13 cellular contexts compared by ENCODE assay signal in genomic region chr19:49556412-49557398, GRCh38. TPM values are rescaled to one million over a fixed set of nuclear protein-coding genes. Genes with fewer than 3 reads are reported as not detected.
DNase-seq lines count a peak whose midpoint lies in the region; ATAC-seq and TF ChIP-seq lines count a peak whose summit lies in the region.
"Had no signal": no experiment of that assay in that cellular context is flagged by ENCODE, and none has a peak within 500 bp of the region (broad histone marks: within the 10 kb centered on the region; RNA-seq: fewer than 3 reads in every experiment).

No MANE protein-coding gene starts in this region.

- H3K9ac ChIP-seq in neural progenitor cell, result no peak overlapping the region

- H4K20me1 ChIP-seq in neural progenitor cell (ENCODE audit: low read depth), result peaks cover 13% of the 10 kb centered on the region

- H3K4me1 ChIP-seq in neural progenitor cell, result peaks cover 8% of the 10 kb centered on the region

- no peaks in the 10 kb centered on the region for H3K27me3 Mint-ChIP-seq in WTC11 (ENCODE audit: low read depth)
- peaks cover 2% of the 10 kb centered on the region for H3K27me3 Mint-ChIP-seq in neural progenitor cell (ENCODE audit: insufficient read depth, low read depth)

- no peak for TF ChIP-seq CTCF in GM10266 (IDR thresholded peaks at IDR 0.05; ENCODE audit: control insufficient read depth, insufficient read depth, low read depth, missing control alignments)
- TF ChIP-seq CTCF in WTC11 (IDR thresholded peaks at IDR 0.05), result no peak
- TF ChIP-seq CTCF in neural progenitor cell (IDR thresholded peaks at IDR 0.05), result no peak

- no peaks in the 10 kb centered on the region for H3K36me3 ChIP-seq in neural progenitor cell

- peak overlapping the region; percentile 64 for H3K4me2 ChIP-seq in neural progenitor cell

- H3K36me3 Mint-ChIP-seq in WTC11 (peaks cover 28% of the 10 kb centered on the region), neural progenitor cell (peaks cover 17% of the 10 kb centered on the region)

- no peak overlapping the region for H2AFZ ChIP-seq in neural progenitor cell (replicated peaks)

- DNase-seq in GM10266 (ENCODE audit: extremely low spot score) (peak; percentile 11), WTC11 (ENCODE audit: low spot score) (peak; percentile 82), neural progenitor cell (ENCODE audit: low spot score) (peak; percentile 18), GDM1 (lab: John Stamatoyannopoulos, UW) (no peak), NCI-H524 (lab: John Stamatoyannopoulos, UW) (no peak)
- peak; percentile 38 for DNase-seq in effector CD4-positive, alpha-beta T cell
- DNase-seq: Calu3, cerebellar nuclear complex had no signal

- peaks cover 24% of the 10 kb centered on the region for H3K4me1 Mint-ChIP-seq in WTC11
- H3K4me1 Mint-ChIP-seq in neural progenitor cell, result peaks cover 11% of the 10 kb centered on the region

- H3K27ac Mint-ChIP-seq in WTC11, result peak overlapping the region; percentile 70; the same call in 1 of the 2 replicates
- no peak overlapping the region for H3K27ac Mint-ChIP-seq in neural progenitor cell

- POLR2A ChIA-PET in WTC11 (lab: Charles Lee), result interaction anchor here (0.7 to 1.8 kb wide), 3 partner anchors 10 to 61 kb away, joined by 4 to 6 read pairs (median 5); partner anchors contain the start of gene RPS11

- no peaks in the 10 kb centered on the region for H3K27me3 ChIP-seq in neural progenitor cell

- CTCF ChIA-PET in WTC11 (lab: Charles Lee), result interaction anchor here (0.6 to 7.6 kb wide), 5 partner anchors 10 to 139 kb away, joined by 3 to 95 read pairs (median 3); no protein-coding TSS in a partner anchor

- H3K9me3 Mint-ChIP-seq in WTC11 (no peaks in the 10 kb centered on the region), neural progenitor cell (no peaks in the 10 kb centered on the region)

- no peaks in the 10 kb centered on the region for H3K79me2 ChIP-seq in neural progenitor cell (ENCODE audit: low read depth)

- H3K4me3 ChIP-seq in neural progenitor cell, result peak overlapping the region; percentile 5

- peak; percentile 67 for ATAC-seq in WTC11
- no peak for ATAC-seq in HG02678 (IDR thresholded peaks at IDR 0.05; ENCODE audit: unreplicated experiment)
- no peak for ATAC-seq in SK-N-SH treated with all-trans-retinoic acid at 6 μM for 48 hours
- ATAC-seq: activated CD4-positive, CD25-positive, alpha-beta regulatory T cell treated with anti-CD3 and anti-CD28 coated beads, Interleukin-2, amount 50 U/mL, for 24 hours had no signal

- no peak overlapping the region for H3K27ac ChIP-seq in neural progenitor cell
- H3K27ac ChIP-seq: HL-60 had no signal

- H3K4me3 Mint-ChIP-seq in WTC11 (peak overlapping the region; percentile 70), neural progenitor cell (no peak overlapping the region)

- H3K9me3 ChIP-seq in neural progenitor cell (ENCODE audit: low read depth), result no peaks in the 10 kb centered on the region

- H3F3A ChIP-seq in neural progenitor cell (ENCODE audit: low read depth), result peaks cover 14% of the 10 kb centered on the region

TF ChIP-seq in WTC11, 78 proteins besides CTCF, POLR2A, EP300 and RAD21 (continues in another document):
- TF ChIP-seq ZNF219 (CRISPR knock-in tag; IDR thresholded peaks at IDR 0.05; ENCODE audit: borderline replicate concordance) (no peak), MXD4 (CRISPR knock-in tag; IDR thresholded peaks at IDR 0.05; ENCODE audit: borderline replicate concordance) (no peak), E2F4 (CRISPR knock-in tag; IDR thresholded peaks at IDR 0.05; ENCODE audit: borderline replicate concordance, low read depth) (no peak), SMAD3 (CRISPR knock-in tag; IDR thresholded peaks at IDR 0.05; ENCODE audit: borderline replicate concordance) (peak; percentile 30; the same call in 1 of the 2 replicates), ZNF138 (CRISPR knock-in tag; conservative IDR thresholded peaks at IDR 0.05) (no peak), RELA (CRISPR knock-in tag; IDR thresholded peaks at IDR 0.05; ENCODE audit: borderline replicate concordance) (no peak), CREM (CRISPR knock-in tag; IDR thresholded peaks at IDR 0.05) (no peak), TEAD1 (CRISPR knock-in tag; IDR thresholded peaks at IDR 0.05) (no peak), GRHL2 (CRISPR knock-in tag; IDR thresholded peaks at IDR 0.05; ENCODE audit: insufficient replicate concordance, severe bottlenecking) (no peak), JAZF1 (CRISPR knock-in tag; IDR thresholded peaks at IDR 0.05) (no peak)
- TF ChIP-seq, protein P1, sequence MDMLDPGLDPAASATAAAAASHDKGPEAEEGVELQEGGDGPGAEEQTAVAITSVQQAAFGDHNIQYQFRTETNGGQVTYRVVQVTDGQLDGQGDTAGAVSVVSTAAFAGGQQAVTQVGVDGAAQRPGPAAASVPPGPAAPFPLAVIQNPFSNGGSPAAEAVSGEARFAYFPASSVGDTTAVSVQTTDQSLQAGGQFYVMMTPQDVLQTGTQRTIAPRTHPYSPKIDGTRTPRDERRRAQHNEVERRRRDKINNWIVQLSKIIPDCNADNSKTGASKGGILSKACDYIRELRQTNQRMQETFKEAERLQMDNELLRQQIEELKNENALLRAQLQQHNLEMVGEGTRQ (CRISPR knock-in tag; IDR thresholded peaks at IDR 0.05), result 0 out of 2 replicates have a peak, but pooled peaks have one; percentile 29
- TF ChIP-seq, protein P2, sequence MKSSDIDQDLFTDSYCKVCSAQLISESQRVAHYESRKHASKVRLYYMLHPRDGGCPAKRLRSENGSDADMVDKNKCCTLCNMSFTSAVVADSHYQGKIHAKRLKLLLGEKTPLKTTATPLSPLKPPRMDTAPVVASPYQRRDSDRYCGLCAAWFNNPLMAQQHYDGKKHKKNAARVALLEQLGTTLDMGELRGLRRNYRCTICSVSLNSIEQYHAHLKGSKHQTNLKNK (CRISPR knock-in tag; IDR thresholded peaks at IDR 0.05), result 0 out of 2 replicates have a peak, but pooled peaks have one; percentile 3

TF ChIP-seq in SK-N-SH treated with all-trans-retinoic acid at 6 μM for 48 hours, 23 proteins besides CTCF, POLR2A, EP300 and RAD21 (continues in another document):
- TF ChIP-seq, protein P3, sequence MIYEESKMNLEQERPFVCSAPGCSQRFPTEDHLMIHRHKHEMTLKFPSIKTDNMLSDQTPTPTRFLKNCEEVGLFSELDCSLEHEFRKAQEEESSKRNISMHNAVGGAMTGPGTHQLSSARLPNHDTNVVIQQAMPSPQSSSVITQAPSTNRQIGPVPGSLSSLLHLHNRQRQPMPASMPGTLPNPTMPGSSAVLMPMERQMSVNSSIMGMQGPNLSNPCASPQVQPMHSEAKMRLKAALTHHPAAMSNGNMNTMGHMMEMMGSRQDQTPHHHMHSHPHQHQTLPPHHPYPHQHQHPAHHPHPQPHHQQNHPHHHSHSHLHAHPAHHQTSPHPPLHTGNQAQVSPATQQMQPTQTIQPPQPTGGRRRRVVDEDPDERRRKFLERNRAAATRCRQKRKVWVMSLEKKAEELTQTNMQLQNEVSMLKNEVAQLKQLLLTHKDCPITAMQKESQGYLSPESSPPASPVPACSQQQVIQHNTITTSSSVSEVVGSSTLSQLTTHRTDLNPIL (CRISPR knock-in tag; IDR thresholded peaks at IDR 0.05; ENCODE audit: low read depth), result no peak
- TF ChIP-seq TSHZ2 (CRISPR knock-in tag; IDR thresholded peaks at IDR 0.05) (no peak), ARNTL (CRISPR knock-in tag; IDR thresholded peaks at IDR 0.05; ENCODE audit: borderline replicate concordance, low read depth) (no peak), BACH2 (CRISPR knock-in tag; IDR thresholded peaks at IDR 0.05; ENCODE audit: borderline replicate concordance) (no peak), CSRNP3 (CRISPR knock-in tag; IDR thresholded peaks at IDR 0.05) (no peak)

RNA-seq across cellular contexts. Expression of gene NOSIP, which starts 23.7 kb away (rescaled TPM):
- total RNA-seq in WTC11 (2021), result 82.3 to 97.9 TPM (median 87.6 TPM) in 3 replicates
- total RNA-seq in neural progenitor cell (ENCODE audit: low replicate concordance), result 26.2 and 68.3 TPM in 2 replicates

RNA-seq across cellular contexts. Expression of gene PRRG2, which starts 24.4 kb away (rescaled TPM):
- total RNA-seq in WTC11 (2021) (5.9 to 7.0 TPM (median 6.9 TPM) in 3 replicates), neural progenitor cell (ENCODE audit: low replicate concordance) (0.09 and 0.68 TPM in 2 replicates)
- total RNA-seq: RPMI7951 had no signal

RNA-seq across cellular contexts. Expression of gene RCN3, which starts 28.9 kb away (rescaled TPM):
- total RNA-seq in WTC11 (2021) (14.3 to 20.6 TPM (median 20.3 TPM) in 3 replicates), neural progenitor cell (ENCODE audit: low replicate concordance) (4.2 and 4.5 TPM in 2 replicates)

RNA-seq across cellular contexts. Expression of gene PRR12, which starts 34.3 kb away (rescaled TPM):
- total RNA-seq in WTC11 (2021) (78.6 to 86.1 TPM (median 83.3 TPM) in 3 replicates), neural progenitor cell (ENCODE audit: low replicate concordance) (3.2 and 9.0 TPM in 2 replicates)

RNA-seq across cellular contexts. Expression of gene FCGRT, which starts 44.2 kb away (rescaled TPM):
- total RNA-seq in WTC11 (2021) (53.8 to 69.9 TPM (median 61.2 TPM) in 3 replicates), neural progenitor cell (ENCODE audit: low replicate concordance) (10.0 and 30.8 TPM in 2 replicates)

Comparison
In these comparisons a context has a peak if more than half of its experiments do, and no peak if none do; other contexts are left out.
1. DNase-seq: peak in GM10266 (single experiment), WTC11 (single experiment), effector CD4-positive, alpha-beta T cell (single experiment) and neural progenitor cell (single experiment); none in GDM1 (single experiment) and NCI-H524 (0 of 2).